Comparison of ENCODE assay signal across 12 cellular contexts in genomic region chr4:120636120-120636630, GRCh38.
"Had no signal": no experiment of that assay in that cellular context is flagged by ENCODE, and none has a peak within 500 bp of the region (broad histone marks: within the 10 kb centered on the region; RNA-seq: fewer than 3 reads in every experiment).

No MANE protein-coding gene starts in this region.

- H3K9me3 ChIP-seq: esophagus muscularis mucosa, gastrocnemius medialis, tibial nerve, vagina had no signal

- H3K4me1 Mint-ChIP-seq: T-helper 17 cell had no signal

- H3K4me3 Mint-ChIP-seq: activated naive CD4-positive, alpha-beta T cell treated with anti-CD3 and anti-CD28 coated beads for 36 hours; activated T-helper 1 cell treated with anti-CD3 and anti-CD28 coated beads, Interleukin-12 subunit alpha, Interleukin-12 subunit beta, Interleukin-2, Interleukin-4 antibody, amounts not matched to agents 30 ng/mL and 10 ng/mL and 1 ng/mL, durations not matched to agents 14 hours and 24 hours and 36 hours; T-helper 17 cell had no signal

- ATAC-seq: gastrocnemius medialis, T-helper 17 cell had no signal

- H3K27ac Mint-ChIP-seq: activated naive CD4-positive, alpha-beta T cell treated with anti-CD3 and anti-CD28 coated beads for 36 hours; activated T-helper 1 cell treated with anti-CD3 and anti-CD28 coated beads, Interleukin-12 subunit alpha, Interleukin-12 subunit beta, Interleukin-2, Interleukin-4 antibody, amounts not matched to agents 30 ng/mL and 10 ng/mL and 1 ng/mL, durations not matched to agents 14 hours and 24 hours and 36 hours; T-helper 17 cell had no signal

- H3K9me3 Mint-ChIP-seq: activated naive CD4-positive, alpha-beta T cell treated with anti-CD3 and anti-CD28 coated beads for 36 hours; activated T-helper 1 cell treated with anti-CD3 and anti-CD28 coated beads, Interleukin-12 subunit alpha, Interleukin-12 subunit beta, Interleukin-2, Interleukin-4 antibody, amounts not matched to agents 30 ng/mL and 10 ng/mL and 1 ng/mL, durations not matched to agents 14 hours and 24 hours and 36 hours had no signal

- H3K27me3 ChIP-seq: dorsolateral prefrontal cortex, esophagus muscularis mucosa, gastrocnemius medialis, tibial nerve, vagina had no signal

- FAIRE-seq: bronchial epithelial cell, TTC549 had no signal

- H3K4me1 ChIP-seq: esophagus muscularis mucosa, gastrocnemius medialis, tibial nerve, vagina had no signal

- H3K36me3 ChIP-seq: esophagus muscularis mucosa, gastrocnemius medialis, tibial nerve, vagina had no signal

- H3K27ac ChIP-seq: dorsolateral prefrontal cortex, esophagus muscularis mucosa, gastrocnemius medialis, tibial nerve, vagina had no signal

- H3K4me3 ChIP-seq: dorsolateral prefrontal cortex, esophagus muscularis mucosa, gastrocnemius medialis, tibial nerve, vagina had no signal

- DNase-seq: activated naive CD4-positive, alpha-beta T cell treated with anti-CD3 and anti-CD28 coated beads for 36 hours; anterior cingulate cortex; dorsolateral prefrontal cortex; gastrocnemius medialis; stimulated activated CD4-positive, alpha-beta T cell treated with anti-CD3 and anti-CD28 coated beads, Interleukin-15, amount 100 ng/mL, for 24 hours; T-helper 17 cell had no signal
